Comparison of ENCODE assay signal across 8 cellular contexts in the genomic region with DNA sequence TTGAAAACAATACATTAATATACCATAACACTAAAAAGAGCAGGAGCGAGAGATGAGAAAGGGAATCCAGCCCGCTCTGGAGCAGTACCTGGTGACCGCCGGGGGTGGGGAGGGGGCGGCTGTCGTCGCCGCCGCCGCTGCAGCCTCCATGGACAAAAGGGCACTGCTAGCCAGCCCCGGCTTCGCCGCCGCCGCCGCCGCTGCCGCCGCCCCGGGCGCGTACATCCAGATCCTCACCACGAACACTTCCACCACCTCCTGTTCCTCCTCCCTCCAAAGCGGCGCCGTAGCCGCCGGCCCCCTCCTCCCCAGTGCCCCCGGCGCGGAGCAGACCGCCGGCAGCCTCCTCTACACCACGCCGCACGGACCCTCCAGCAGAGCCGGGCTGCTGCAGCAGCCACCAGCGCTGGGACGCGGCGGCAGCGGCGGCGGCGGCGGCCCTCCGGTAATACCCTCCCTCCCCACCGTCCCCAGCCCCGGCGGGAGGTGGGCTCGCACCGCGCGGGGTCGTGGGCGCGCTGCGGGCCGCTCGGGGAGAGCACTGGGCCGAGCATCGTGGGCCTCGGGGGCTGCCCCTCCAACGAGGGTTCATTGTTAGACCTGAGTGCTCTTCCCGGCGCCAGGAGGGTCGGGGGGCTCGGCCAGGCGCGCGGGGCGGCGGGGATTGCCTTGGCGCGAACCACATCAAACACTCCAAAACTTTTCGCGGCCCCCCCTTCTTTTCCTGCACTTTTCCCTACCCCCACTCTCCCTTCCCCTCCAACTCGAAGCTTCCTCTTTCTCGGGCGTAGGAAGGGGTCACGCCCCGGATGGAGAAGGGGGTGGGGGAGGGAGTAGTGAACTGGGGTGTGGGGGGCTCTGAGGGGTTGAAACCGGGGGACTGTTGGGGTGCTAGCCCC. TPM values are rescaled to one million over a fixed set of nuclear protein-coding genes. Genes with fewer than 3 reads are reported as not detected.
DNase-seq lines count a peak whose midpoint lies in the region; ATAC-seq and TF ChIP-seq lines count a peak whose summit lies in the region.

No MANE protein-coding gene starts in this region.

- WGBS in ovary, 3 donors = 0 to 1% (median 1%) methylated on average over 65 to 83 of the region's 83 CpGs
- WGBS in aorta, 2 donors = 0 to 1% methylated on average over 51 to 83 of the region's 83 CpGs

- H3K4me1 ChIP-seq in ovary (ENCODE audit: insufficient read depth) (no peaks in the 10 kb centered on the region), aorta (ENCODE audit: control insufficient read depth in 1 of 2, insufficient read depth in 2 of 2, low read length in 2 of 2) (no peaks in the 10 kb centered on the region)

- H3K36me3 ChIP-seq in ovary (no peaks in the 10 kb centered on the region), aorta (ENCODE audit: control insufficient read depth in 1 of 2, insufficient read depth in 2 of 2, low read length in 1 of 2) (no peaks in the 10 kb centered on the region)

- TF ChIP-seq EP300 in ovary (IDR thresholded peaks at IDR 0.05) = no peak

- intact Hi-C loops in head of caudate nucleus (cut with DNase I) (no loop called here), ovary (cut with DNase I) (loop anchor here in 1 of 4 donors (10.0 kb wide), 1 partner anchor 122 kb away; no protein-coding TSS in a partner anchor), aorta (cut with DNase I) (loop anchor here (5.0 kb wide), 4 partner anchors 35 to 110 kb away; no protein-coding TSS in a partner anchor)

- DNase-seq in CMK (ENCODE audit: low read depth) (peak; percentile 70), HL-60 (ENCODE audit: low read depth in 1 of 2, low spot score in 1 of 2) (peak; percentile 65 to 82), RPMI7951 (ENCODE audit: low read depth) (peak; percentile 53), head of caudate nucleus (peak in 39 of 42 donors; percentile 16 to 74 (median 46)), ovary (peak; percentile 12 to 60 (median 40)), aorta (peak; percentile 60 to 84)
- peak; percentile 42 for DNase-seq in activated naive CD4-positive, alpha-beta T cell treated with Interleukin-2 at 50 U/mL for 16 hours

- TF ChIP-seq POLR2A in ovary (IDR thresholded peaks at IDR 0.05) = no peak

- peak; percentile 8 for ATAC-seq in aorta (ENCODE audit: low FRiP score)
- ATAC-seq in HG03097 (IDR thresholded peaks at IDR 0.05; ENCODE audit: low FRiP score, unreplicated experiment) = no peak

- H3K4me3 ChIP-seq in HL-60 (replicated peaks; ENCODE audit: insufficient read depth, low read length) = peak overlapping the region; percentile 79
- H3K4me3 ChIP-seq in ovary = peak overlapping the region; percentile 51
- H3K4me3 ChIP-seq in aorta (ENCODE audit: low read length in 2 of 2) = peak overlapping the region; percentile 92 to 94

- TF ChIP-seq CTCF in HL-60 (IDR thresholded peaks at IDR 0.05; ENCODE audit: insufficient read depth, low read length) (no peak), ovary (IDR thresholded peaks at IDR 0.05) (no peak)

- H3K9me3 ChIP-seq in ovary = no peaks in the 10 kb centered on the region
- H3K9me3 ChIP-seq in aorta (ENCODE audit: control insufficient read depth, low read length) = peaks cover 2% of the 10 kb centered on the region

- peak overlapping the region; percentile 99 for H3K27ac ChIP-seq in HL-60 (replicated peaks)
- peak overlapping the region in 1 of 2 donors; percentile 73 for H3K27ac ChIP-seq in ovary
- no peak overlapping the region for H3K27ac ChIP-seq in aorta (ENCODE audit: low read depth in 1 of 2, low read length in 2 of 2)

- no peaks in the 10 kb centered on the region for H3K27me3 ChIP-seq in HL-60 (ENCODE audit: insufficient read depth, poor library complexity, severe bottlenecking)
- H3K27me3 ChIP-seq in ovary = no peaks in the 10 kb centered on the region
- H3K27me3 ChIP-seq in aorta (ENCODE audit: control insufficient read depth in 1 of 2, insufficient read depth in 2 of 2, low read length in 1 of 2) = no peaks in the 10 kb centered on the region

RNA-seq across cellular contexts. Expression of gene E2F3, which starts 0.8 kb away (rescaled TPM):
- total RNA-seq in RPMI7951 (2014; rRNA removed; shearing (Covaris generic)) = 4.8 and 5.6 TPM in 2 replicates
- 1 to 10 TPM in 6 of 7 donors, under 1 TPM in 1; 0.36 to 4.7 (median 2.7) TPM for total RNA-seq in ovary
- 1 to 10 TPM; 1.8 to 7.3 TPM for polyA plus RNA-seq in ovary
- 10 to 100 TPM; 12.7 to 15.5 TPM for total RNA-seq in aorta
- polyA plus RNA-seq in aorta = 1 to 10 TPM; 3.3 to 7.6 TPM
